1 cellular context compared by ENCODE assay signal in the genomic region with DNA sequence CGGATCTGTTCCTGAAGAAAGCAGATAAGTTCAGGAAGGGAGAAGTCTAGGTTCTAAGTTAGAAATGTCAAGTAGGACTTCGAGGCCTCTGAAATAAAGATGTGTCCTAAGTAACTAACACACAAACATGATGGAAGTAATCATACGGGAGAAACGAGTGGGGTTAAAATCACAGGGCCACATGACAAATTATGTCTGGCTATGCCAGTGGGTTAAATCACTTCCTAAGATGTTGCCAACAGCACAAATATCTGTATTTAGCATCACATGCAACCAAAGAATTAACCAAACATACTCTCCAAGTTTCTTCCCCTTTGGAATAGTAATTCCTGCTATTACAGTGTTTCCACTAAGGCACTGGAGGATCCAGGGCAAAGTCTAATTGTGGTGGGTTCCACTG.
TF ChIP-seq lines count a peak whose summit lies in the region.

No MANE protein-coding gene starts in this region.

TF ChIP-seq in IMR-90, 13 proteins besides CTCF, POLR2A, EP300 and RAD21:
- TF ChIP-seq CHD1 (IDR thresholded peaks at IDR 0.05; ENCODE audit: low read depth, low read length) (no peak), MAFK (IDR thresholded peaks at IDR 0.05; ENCODE audit: low read depth, low read length) (no peak), RCOR1 (IDR thresholded peaks at IDR 0.05; ENCODE audit: insufficient replicate concordance, low read length) (no peak), MXI1 (IDR thresholded peaks at IDR 0.05; ENCODE audit: borderline replicate concordance, low read depth, low read length) (no peak), RFX5 (IDR thresholded peaks at IDR 0.05; ENCODE audit: low read depth, low read length) (no peak), SMC3 (IDR thresholded peaks at IDR 0.05; ENCODE audit: low read depth, low read length) (no peak), MAZ (IDR thresholded peaks at IDR 0.05; ENCODE audit: borderline replicate concordance, low read depth, low read length) (no peak), CEBPB (IDR thresholded peaks at IDR 0.05; ENCODE audit: low read depth, low read length) (no peak), NFE2L2 (IDR thresholded peaks at IDR 0.05; ENCODE audit: low read depth, low read length) (no peak), FOS (IDR thresholded peaks at IDR 0.05; ENCODE audit: low read depth, low read length) (no peak), BHLHE40 (IDR thresholded peaks at IDR 0.05; ENCODE audit: low read depth, low read length) (no peak)
- TF ChIP-seq, protein P1, sequence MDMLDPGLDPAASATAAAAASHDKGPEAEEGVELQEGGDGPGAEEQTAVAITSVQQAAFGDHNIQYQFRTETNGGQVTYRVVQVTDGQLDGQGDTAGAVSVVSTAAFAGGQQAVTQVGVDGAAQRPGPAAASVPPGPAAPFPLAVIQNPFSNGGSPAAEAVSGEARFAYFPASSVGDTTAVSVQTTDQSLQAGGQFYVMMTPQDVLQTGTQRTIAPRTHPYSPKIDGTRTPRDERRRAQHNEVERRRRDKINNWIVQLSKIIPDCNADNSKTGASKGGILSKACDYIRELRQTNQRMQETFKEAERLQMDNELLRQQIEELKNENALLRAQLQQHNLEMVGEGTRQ (IDR thresholded peaks at IDR 0.05; ENCODE audit: low read depth, low read length) = no peak
- TF ChIP-seq, protein P2, sequence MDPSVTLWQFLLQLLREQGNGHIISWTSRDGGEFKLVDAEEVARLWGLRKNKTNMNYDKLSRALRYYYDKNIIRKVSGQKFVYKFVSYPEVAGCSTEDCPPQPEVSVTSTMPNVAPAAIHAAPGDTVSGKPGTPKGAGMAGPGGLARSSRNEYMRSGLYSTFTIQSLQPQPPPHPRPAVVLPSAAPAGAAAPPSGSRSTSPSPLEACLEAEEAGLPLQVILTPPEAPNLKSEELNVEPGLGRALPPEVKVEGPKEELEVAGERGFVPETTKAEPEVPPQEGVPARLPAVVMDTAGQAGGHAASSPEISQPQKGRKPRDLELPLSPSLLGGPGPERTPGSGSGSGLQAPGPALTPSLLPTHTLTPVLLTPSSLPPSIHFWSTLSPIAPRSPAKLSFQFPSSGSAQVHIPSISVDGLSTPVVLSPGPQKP (IDR thresholded peaks at IDR 0.05; ENCODE audit: borderline replicate concordance, low read depth, low read length) = no peak
